19 cellular contexts compared by ENCODE assay signal in genomic region chr1:208326033-208326432, GRCh38.
"Had no signal": no experiment of that assay in that cellular context is flagged by ENCODE, and none has a peak within 500 bp of the region (broad histone marks: within the 10 kb centered on the region; RNA-seq: fewer than 3 reads in every experiment).

No MANE protein-coding gene starts in this region.

- H3K4me3 ChIP-seq: heart left ventricle, tibial artery had no signal

- DNase-seq: activated B cell treated with CpG ODN at 0.5 μM for 24 hours; activated CD4-positive, alpha-beta T cell treated with anti-CD3 and anti-CD28 coated beads for 4 hours; activated CD4-positive, alpha-beta T cell treated with anti-CD3 and anti-CD28 coated beads, Interleukin-2, amount 50 U/mL, for 48 hours; activated CD8-positive, alpha-beta memory T cell treated with anti-CD3 and anti-CD28 coated beads, Interleukin-2, amount 50 U/mL, for 48 hours; activated effector memory CD4-positive, alpha-beta T cell treated with Interleukin-2 at 50 U/mL for 16 hours; activated naive CD4-positive, alpha-beta T cell treated with anti-CD3 and anti-CD28 coated beads for 36 hours; activated naive CD8-positive, alpha-beta T cell treated with anti-CD3 and anti-CD28 coated beads, Interleukin-2, amount 10 ng/mL, durations not matched to agents 7 days and 5 days; activated T-cell treated with anti-CD3 and anti-CD28 coated beads, Interleukin-2, amount 50 U/mL, for 72 hours; amniotic stem cell; cortex of kidney; heart left ventricle; left cardiac atrium; midbrain; retina; stimulated activated CD4-positive, alpha-beta T cell treated with anti-CD3 and anti-CD28 coated beads, Interleukin-12 subunit alpha, Interleukin-12 subunit beta, amount 100 ng/mL, for 4 hours; stimulated activated CD4-positive, alpha-beta T cell treated with anti-CD3 and anti-CD28 coated beads, Interleukin-4, amount 100 ng/mL, for 4 hours; stimulated activated naive CD8-positive, alpha-beta T cell treated with anti-CD3 and anti-CD28 coated beads, Interleukin-15, amount 100 ng/mL, for 72 hours; tibial artery had no signal

- H3K9me3 ChIP-seq: heart left ventricle, tibial artery had no signal

- H3K27me3 ChIP-seq: heart left ventricle, tibial artery had no signal

- H3K36me3 ChIP-seq: heart left ventricle, tibial artery had no signal

- H3K27ac ChIP-seq: heart left ventricle, tibial artery had no signal

- FAIRE-seq: islet of Langerhans had no signal

- H3K4me1 ChIP-seq: heart left ventricle, tibial artery had no signal
